15 cellular contexts compared by ENCODE assay signal in the genomic region with DNA sequence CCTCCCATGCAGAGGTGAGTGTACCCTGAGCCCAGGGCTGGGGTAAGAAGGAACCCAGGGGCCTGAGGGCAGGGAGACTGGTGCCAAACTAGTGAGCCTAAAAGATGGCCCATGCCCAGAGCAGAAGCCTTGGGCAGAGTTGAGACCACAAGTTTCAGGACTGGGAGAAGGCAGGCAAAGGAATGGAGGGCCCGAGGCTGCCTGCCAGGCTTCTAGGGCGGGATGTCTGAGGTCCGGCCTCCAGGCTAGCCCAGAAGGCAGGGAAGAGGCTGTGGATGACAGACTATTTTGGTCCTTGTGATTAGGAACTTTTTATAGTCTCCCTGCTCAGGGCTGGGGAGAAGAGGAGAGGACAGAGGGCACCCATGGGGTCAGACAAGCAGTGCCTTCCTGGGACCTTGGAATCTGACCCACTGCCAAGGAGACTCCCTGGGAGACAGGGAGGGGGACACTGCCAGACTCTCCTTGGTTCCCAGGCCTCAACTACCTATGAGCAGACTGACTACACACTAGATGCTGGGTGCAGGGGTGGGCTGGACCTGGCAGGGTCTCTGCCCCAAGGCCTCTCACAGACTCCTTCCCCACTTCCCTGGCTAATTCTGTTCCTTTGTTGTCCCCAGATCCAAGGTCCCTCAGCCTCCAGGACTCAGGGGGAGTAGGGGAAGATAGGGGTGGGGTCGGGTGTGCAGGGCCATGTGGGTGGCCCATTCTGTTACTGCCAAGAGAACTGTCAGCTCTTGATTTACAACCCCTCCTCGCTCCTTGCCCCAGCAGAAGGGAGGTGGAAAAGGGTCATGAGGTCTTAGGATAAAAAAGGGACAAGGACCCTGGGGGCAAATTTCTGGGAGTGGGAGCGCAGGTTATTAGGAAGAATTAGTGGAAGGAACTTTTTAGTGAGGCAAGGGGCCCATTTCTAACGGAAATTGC. TPM values are rescaled to one million over a fixed set of nuclear protein-coding genes. Genes with fewer than 3 reads are reported as not detected.
A peak's percentile ranks its signal among the peaks of the same experiment; 100 is the strongest.
DNase-seq lines count a peak whose midpoint lies in the region; ATAC-seq and TF ChIP-seq lines count a peak whose summit lies in the region.
"Had no signal": no experiment of that assay in that cellular context is flagged by ENCODE, and none has a peak within 500 bp of the region (broad histone marks: within the 10 kb centered on the region; RNA-seq: fewer than 3 reads in every experiment).

No MANE protein-coding gene starts in this region.

- no peaks in the 10 kb centered on the region for H3K36me3 Mint-ChIP-seq in GM23338 (ENCODE audit: low read depth)

- peaks cover 3% of the 10 kb centered on the region; the same call in 1 of the 3 replicates for H3K9me3 Mint-ChIP-seq in GM23338
- H3K9me3 Mint-ChIP-seq: activated CD4-positive, alpha-beta T cell treated with anti-CD3 and anti-CD28 coated beads, Interleukin-2, amount 10 ng/mL, durations not matched to agents 24 days and 14 days had no signal

- no peak for DNase-seq in GM23338 (ENCODE audit: low spot score)
- no peak for DNase-seq in NCI-H446 (lab: John Stamatoyannopoulos, UW)
- no peak for DNase-seq in brain microvascular endothelial cell
- DNase-seq in kidney glomerular epithelial cell (lab: John Stamatoyannopoulos, UW) = no peak
- no peak for DNase-seq in COR-L47 (lab: John Stamatoyannopoulos, UW)
- DNase-seq: activated CD4-positive, alpha-beta T cell treated with anti-CD3 and anti-CD28 coated beads, Interleukin-2, amount 10 ng/mL, durations not matched to agents 24 days and 14 days; activated gamma-delta T cell; GDM1; Karpas-422; NCI-H2081 treated with DMSO at 0.1 percent for 48 hours had no signal

- no peak for ATAC-seq in GM23338

- TF ChIP-seq CTCF in GM23338 (conservative IDR thresholded peaks at IDR 0.05; ENCODE audit: low read depth in 2 of 2) (no peak), brain microvascular endothelial cell (IDR thresholded peaks at IDR 0.05; ENCODE audit: low read depth, low read length, missing control alignments) (no peak)

- H3K4me2 ChIP-seq in GM23338 = peak overlapping the region; percentile 67

- no peaks in the 10 kb centered on the region for H3K36me3 ChIP-seq in GM23338 (ENCODE audit: insufficient read depth)
- H3K36me3 ChIP-seq in skeletal muscle tissue (ENCODE audit: control insufficient read depth in 3 of 3, insufficient read depth in 3 of 3, low read length in 3 of 3) = no peaks in the 10 kb centered on the region
- H3K36me3 ChIP-seq in brain microvascular endothelial cell (replicated peaks) = no peaks in the 10 kb centered on the region

- no peak overlapping the region for H2AFZ ChIP-seq in GM23338

- H3K27me3 ChIP-seq in GM23338 (ENCODE audit: insufficient read depth) (peaks cover 100% of the 10 kb centered on the region), layer of hippocampus (ENCODE audit: control insufficient read depth, insufficient read depth, low read length) (no peaks in the 10 kb centered on the region), skeletal muscle tissue (ENCODE audit: control insufficient read depth in 3 of 3, insufficient read depth in 3 of 3, low read length in 3 of 3) (peaks cover 5 to 10% (median 9%) of the 10 kb centered on the region in 3 donors), brain microvascular endothelial cell (replicated peaks) (peaks cover 9% of the 10 kb centered on the region)

- no peaks in the 10 kb centered on the region for H3K79me2 ChIP-seq in GM23338 (replicated peaks; ENCODE audit: insufficient read depth)

- H3K4me3 Mint-ChIP-seq in GM23338 = peak overlapping the region; percentile 54
- H3K4me3 Mint-ChIP-seq: activated CD4-positive, alpha-beta T cell treated with anti-CD3 and anti-CD28 coated beads, Interleukin-2, amount 10 ng/mL, durations not matched to agents 24 days and 14 days had no signal

- no peaks in the 10 kb centered on the region for H3K9me3 ChIP-seq in skeletal muscle tissue (ENCODE audit: control insufficient read depth in 3 of 3, low read length in 3 of 3)

- no peak overlapping the region for H3K27ac ChIP-seq in GM23338 (ENCODE audit: low read depth)
- H3K27ac ChIP-seq in cingulate gyrus (ENCODE audit: low read depth, low read length) = peak overlapping the region; percentile 8
- peak overlapping the region; percentile 12 for H3K27ac ChIP-seq in layer of hippocampus (ENCODE audit: low read depth, low read length)
- peak overlapping the region; percentile 74 for H3K27ac ChIP-seq in skeletal muscle tissue (ENCODE audit: low read depth, low read length)
- no peak overlapping the region for H3K27ac ChIP-seq in brain microvascular endothelial cell

- H3K27me3 Mint-ChIP-seq in GM23338 (ENCODE audit: insufficient read depth, low read depth, poor library complexity) = peaks cover 82% of the 10 kb centered on the region

- no peaks in the 10 kb centered on the region; the same call in 1 of the 2 replicates for H4K20me1 ChIP-seq in GM23338 (replicated peaks; ENCODE audit: insufficient read depth)

- peaks cover 57% of the 10 kb centered on the region for H3K4me1 Mint-ChIP-seq in GM23338

- no peak overlapping the region for H3K27ac Mint-ChIP-seq in GM23338
- H3K27ac Mint-ChIP-seq: activated CD4-positive, alpha-beta T cell treated with anti-CD3 and anti-CD28 coated beads, Interleukin-2, amount 10 ng/mL, durations not matched to agents 24 days and 14 days had no signal

- H3K4me1 ChIP-seq in GM23338 (ENCODE audit: insufficient read depth) (peaks cover 54% of the 10 kb centered on the region), skeletal muscle tissue (ENCODE audit: control insufficient read depth in 3 of 3, insufficient read depth in 3 of 3, low read length in 3 of 3) (peaks cover 21 to 50% (median 33%) of the 10 kb centered on the region in 3 donors)

- in situ Hi-C loops in brain microvascular endothelial cell (cut with HindIII; ENCODE audit: low pct_ligation_motif_present, low sequenced_read_pairs) = no loop called here

- H3K9ac ChIP-seq in skeletal muscle tissue (ENCODE audit: low read depth in 1 of 3, low read length in 3 of 3) = peak overlapping the region; percentile 40 to 69 (median 68)

- peaks cover 16% of the 10 kb centered on the region for H3F3A ChIP-seq in GM23338 (replicated peaks; ENCODE audit: low read depth)

- no peak overlapping the region; the same call in 1 of the 2 replicates for H3K4me3 ChIP-seq in GM23338
- H3K4me3 ChIP-seq in skeletal muscle tissue (ENCODE audit: low read length in 3 of 3) = peak overlapping the region; percentile 54 to 70 (median 65)
- no peak overlapping the region for H3K4me3 ChIP-seq in brain microvascular endothelial cell (ENCODE audit: low read depth, low read length)

- no peaks in the 10 kb centered on the region for H3K9me2 ChIP-seq in GM23338 (ENCODE audit: insufficient read depth)

RNA-seq across cellular contexts. Expression of gene FAM110D, which starts 0.5 kb away (rescaled TPM):
- 0.08 and 0.24 TPM in 2 replicates for total RNA-seq in GM23338 (2014; rRNA removed; shearing (Covaris generic))
- polyA plus RNA-seq in GM23338 (2016; fragmentation: Nextera tagmentation; extraction: Ambion mirVana) = 0.39 and 0.45 TPM in 2 replicates
- total RNA-seq in skeletal muscle tissue = 1.0 TPM
- total RNA-seq: fibroblast of lung; T-helper 1 cell treated with Interleukin-12 subunit alpha and Interleukin-12 subunit beta and Interleukin-4 antibody, amounts not matched to agents 30 ng/mL and 1 ng/mL, for 36 hours had no signal
- polyA plus RNA-seq: fibroblast of lung had no signal

RNA-seq across cellular contexts. Expression of gene C1orf232, which starts 9.4 kb away (rescaled TPM):
- total RNA-seq in GM23338 (2014; rRNA removed; shearing (Covaris generic)) = not detected in 2 replicates
- not detected in 2 replicates for polyA plus RNA-seq in GM23338 (2016; fragmentation: Nextera tagmentation; extraction: Ambion mirVana)
- total RNA-seq in skeletal muscle tissue = not detected
- total RNA-seq: activated CD4-positive, alpha-beta T cell treated with anti-CD3 and anti-CD28 coated beads, Interleukin-2, amount 10 ng/mL, durations not matched to agents 24 days and 14 days; fibroblast of lung; T-helper 1 cell treated with Interleukin-12 subunit alpha and Interleukin-12 subunit beta and Interleukin-4 antibody, amounts not matched to agents 30 ng/mL and 1 ng/mL, for 36 hours had no signal
- polyA plus RNA-seq: fibroblast of lung had no signal

RNA-seq across cellular contexts. Expression of gene ZNF593, which starts 10.3 kb away (rescaled TPM):
- 26.2 and 32.6 TPM in 2 replicates for total RNA-seq in GM23338 (2014; rRNA removed; shearing (Covaris generic))
- polyA plus RNA-seq in GM23338 (2016; fragmentation: Nextera tagmentation; extraction: Ambion mirVana) = 108 and 115 TPM in 2 replicates
- 21.9 TPM for total RNA-seq in skeletal muscle tissue

RNA-seq across cellular contexts. Expression of gene ZNF593OS, which starts 12.3 kb away (rescaled TPM):
- total RNA-seq in GM23338 (2014; rRNA removed; shearing (Covaris generic)) = not detected in 2 replicates
- 0.68 and 1.1 TPM in 2 replicates for polyA plus RNA-seq in GM23338 (2016; fragmentation: Nextera tagmentation; extraction: Ambion mirVana)
- total RNA-seq in skeletal muscle tissue = not detected
- total RNA-seq: activated CD4-positive, alpha-beta T cell treated with anti-CD3 and anti-CD28 coated beads, Interleukin-2, amount 10 ng/mL, durations not matched to agents 24 days and 14 days; fibroblast of lung; T-helper 1 cell treated with Interleukin-12 subunit alpha and Interleukin-12 subunit beta and Interleukin-4 antibody, amounts not matched to agents 30 ng/mL and 1 ng/mL, for 36 hours had no signal
- polyA plus RNA-seq: fibroblast of lung had no signal

RNA-seq across cellular contexts. Expression of gene CNKSR1, which starts 17.9 kb away (rescaled TPM):
- 11.3 and 12.5 TPM in 2 replicates for total RNA-seq in GM23338 (2014; rRNA removed; shearing (Covaris generic))
- 9.7 and 9.8 TPM in 2 replicates for polyA plus RNA-seq in GM23338 (2016; fragmentation: Nextera tagmentation; extraction: Ambion mirVana)
- total RNA-seq in skeletal muscle tissue = not detected
- total RNA-seq: fibroblast of lung had no signal
- polyA plus RNA-seq: fibroblast of lung had no signal

Comparison
In these comparisons a context has a peak if more than half of its experiments do, and no peak if none do; other contexts are left out.
1. H3K27ac ChIP-seq: peak in cingulate gyrus (single experiment), layer of hippocampus (single experiment) and skeletal muscle tissue (single experiment); none in GM23338 (single experiment) and brain microvascular endothelial cell (single experiment).
2. H3K4me3 ChIP-seq: peak in skeletal muscle tissue (3 of 3); none in GM23338 (single experiment) and brain microvascular endothelial cell (single experiment).